Comparison of ENCODE assay signal across 19 cellular contexts in genomic region chr2:70517804-70518203, GRCh38. TPM values are rescaled to one million over a fixed set of nuclear protein-coding genes. Genes with fewer than 3 reads are reported as not detected.
A peak's percentile ranks its signal among the peaks of the same experiment; 100 is the strongest.
DNase-seq lines count a peak whose midpoint lies in the region; ATAC-seq, FAIRE-seq and TF ChIP-seq lines count a peak whose summit lies in the region.
"Had no signal": no experiment of that assay in that cellular context is flagged by ENCODE, and none has a peak within 500 bp of the region (broad histone marks: within the 10 kb centered on the region; RNA-seq: fewer than 3 reads in every experiment).

No MANE protein-coding gene starts in this region.

- TF ChIP-seq POLR2A in HepG2 (IDR thresholded peaks at IDR 0.05; ENCODE audit: insufficient read depth in 1 of 2, low read depth in 2 of 2, low read length in 2 of 2) (no peak), right lobe of liver (IDR thresholded peaks at IDR 0.05) (no peak), gastrocnemius medialis (IDR thresholded peaks at IDR 0.05) (no peak)

- no peak overlapping the region for H3K9ac ChIP-seq in HepG2 (ENCODE audit: insufficient read depth, low read depth, low read length)

- H3K4me3 ChIP-seq in HepG2 (replicated peaks in 1 of 3; ENCODE audit: insufficient read depth in 1 of 3, low read depth in 2 of 3, low read length in 3 of 3) (no peak overlapping the region), right lobe of liver (no peak overlapping the region), RWPE2 (ENCODE audit: severe bottlenecking) (no peak overlapping the region), gastrocnemius medialis (no peak overlapping the region)

- no peaks in the 10 kb centered on the region; the same call in 1 of the 2 replicates for H4K20me1 ChIP-seq in HepG2 (ENCODE audit: insufficient read depth, low read length)

- no peak for TF ChIP-seq RAD21 in HepG2 (CRISPR knock-in tag; IDR thresholded peaks at IDR 0.05)

- no peak for DNase-seq in HepG2 (ENCODE audit: low spot score)
- DNase-seq in right lobe of liver, result no peak
- DNase-seq in RWPE2 (ENCODE audit: low spot score), result no peak
- DNase-seq in myocyte (ENCODE audit: low read depth), result peak; percentile 13
- no peak for DNase-seq in COR-L47 (lab: John Stamatoyannopoulos, UW)
- DNase-seq in gastrocnemius medialis, result no peak
- DNase-seq: CD4-positive, alpha-beta T cell; DMS153; DMS79 treated with DMSO at 0.1 percent for 48 hours; EL; HCEC 1CT; HFFc6; KBM-7 had no signal

- 59% methylated on average over 7 of the region's 7 CpGs for whole genome bisulfite sequencing in HepG2 (ENCODE audit: low lambda C conversion rate)
- no CpG with 5 or more reads among the region's 7 CpGs for WGBS in right lobe of liver (ENCODE audit: insufficient coverage, low coverage, low lambda C conversion rate, missing lambda C conversion rate)

- in situ Hi-C loops in HepG2 (cut with HindIII; ENCODE audit: extremely low pct_ligation_motif_present, low pct_unique_long_range_greater_than_20kb) (no loop called here), gastrocnemius medialis (cut with MboI; ENCODE audit: low sequenced_read_pairs in 4 of 4) (no loop called here)

- no TSS peak for BruUV-seq in HepG2 (replicated peaks; lab: Mats Ljungman, UMichigan)

- FAIRE-seq in HepG2 (lab: Jason Lieb, UNC), result no peak
- FAIRE-seq: G401.6, GM12891, GM19239 had no signal

- peaks cover 48% of the 10 kb centered on the region for H3K4me1 ChIP-seq in HepG2 (ENCODE audit: insufficient read depth, low read length)
- peaks cover 0 to 11% (median 4%) of the 10 kb centered on the region in 4 donors for H3K4me1 ChIP-seq in right lobe of liver
- H3K4me1 ChIP-seq in RWPE2 (ENCODE audit: insufficient read depth, poor library complexity, severe bottlenecking), result peaks cover 74% of the 10 kb centered on the region
- no peaks in the 10 kb centered on the region for H3K4me1 ChIP-seq in gastrocnemius medialis

- TF ChIP-seq CTCF in HepG2 (CRISPR knock-in tag; IDR thresholded peaks at IDR 0.05) (no peak), right lobe of liver (IDR thresholded peaks at IDR 0.05) (no peak), RWPE2 (IDR thresholded peaks at IDR 0.05; ENCODE audit: poor library complexity, severe bottlenecking) (no peak), gastrocnemius medialis (IDR thresholded peaks at IDR 0.05 in 4 of 5, conservative IDR thresholded peaks at IDR 0.05 in 1 of 5) (no peak)

- peak; percentile 70 for ATAC-seq in HepG2
- ATAC-seq in right lobe of liver, result no peak
- no peak for ATAC-seq in RWPE2 (ENCODE audit: low read depth)
- no peak for ATAC-seq in GM21825 (IDR thresholded peaks at IDR 0.05; ENCODE audit: unreplicated experiment)
- ATAC-seq in gastrocnemius medialis, result no peak

- no peak overlapping the region for H3K4me2 ChIP-seq in HepG2 (ENCODE audit: low read depth, low read length)

- no peak for TF ChIP-seq EP300 in HepG2 (IDR thresholded peaks at IDR 0.05; ENCODE audit: low read depth in 2 of 2, low read length in 2 of 2)
- TF ChIP-seq EP300 in HepG2 (CRISPR knock-in tag; IDR thresholded peaks at IDR 0.05; ENCODE audit: borderline replicate concordance), result no peak

- CTCF ChIA-PET in HepG2 (lab: Yijun Ruan, JAX; ENCODE audit: low intra/inter-chr PET ratio, low total read pairs), result no interaction called here

- H3K27ac ChIP-seq in HepG2 (ENCODE audit: extremely low read length, insufficient read depth, low read length) (no peak overlapping the region), right lobe of liver (no peak overlapping the region), RWPE2 (ENCODE audit: poor library complexity, severe bottlenecking) (peak overlapping the region; percentile 97), gastrocnemius medialis (no peak overlapping the region)
- H3K27ac ChIP-seq: 22Rv1, HL-60 had no signal

- no peaks in the 10 kb centered on the region; a peak in 1 of 5 replicates for H3K36me3 ChIP-seq in HepG2 (replicated peaks in 1 of 2; ENCODE audit: control insufficient read depth in 1 of 2, insufficient read depth in 2 of 2, low read length in 2 of 2)
- H3K36me3 ChIP-seq in right lobe of liver, result no peaks in the 10 kb centered on the region
- peaks cover 38% of the 10 kb centered on the region for H3K36me3 ChIP-seq in RWPE2 (ENCODE audit: low read depth)
- H3K36me3 ChIP-seq in gastrocnemius medialis, result no peaks in the 10 kb centered on the region

- H3K79me2 ChIP-seq in HepG2 (ENCODE audit: insufficient read depth, low read length), result peaks cover 6% of the 10 kb centered on the region

- intact Hi-C loops in HepG2 (cut with micrococcal nuclease; ENCODE audit: unreplicated experiment) (no loop called here), right lobe of liver (cut with DNase I) (no loop called here), gastrocnemius medialis (cut with DNase I; ENCODE audit: low total_unique reads) (no loop called here)

- POLR2A ChIA-PET in HepG2 (lab: Yijun Ruan, JAX), result interaction anchor here (1.2 kb wide), 1 partner anchor 40 kb away, joined by 5 read pairs; no protein-coding TSS in a partner anchor

- no peaks in the 10 kb centered on the region for H3K9me3 ChIP-seq in HepG2 (ENCODE audit: low read length)
- no peaks in the 10 kb centered on the region for H3K9me3 ChIP-seq in right lobe of liver
- no peaks in the 10 kb centered on the region for H3K9me3 ChIP-seq in RWPE2 (ENCODE audit: severe bottlenecking)
- H3K9me3 ChIP-seq in gastrocnemius medialis, result no peaks in the 10 kb centered on the region

- no peak overlapping the region for H2AFZ ChIP-seq in HepG2 (ENCODE audit: low read length)

- H3K27me3 ChIP-seq in HepG2 (ENCODE audit: control insufficient read depth in 1 of 2, insufficient read depth in 2 of 2, low read length in 2 of 2), result no peaks in the 10 kb centered on the region
- no peaks in the 10 kb centered on the region for H3K27me3 ChIP-seq in right lobe of liver
- no peaks in the 10 kb centered on the region for H3K27me3 ChIP-seq in RWPE2 (ENCODE audit: insufficient read depth, poor library complexity, severe bottlenecking)
- no peaks in the 10 kb centered on the region for H3K27me3 ChIP-seq in gastrocnemius medialis

TF ChIP-seq in HepG2, 621 proteins besides CTCF, POLR2A, EP300 and RAD21 (continues in another document):
- TF ChIP-seq ZNF776 (CRISPR knock-in tag; IDR thresholded peaks at IDR 0.05), result no peak
- TF ChIP-seq ZSCAN20 (CRISPR knock-in tag; IDR thresholded peaks at IDR 0.05; ENCODE audit: borderline replicate concordance), result no peak
- TF ChIP-seq ZNF772 (CRISPR knock-in tag; IDR thresholded peaks at IDR 0.05), result 0 out of 2 replicates have a peak, but pooled peaks have one; percentile 52
- no peak for TF ChIP-seq RFXAP (CRISPR knock-in tag; IDR thresholded peaks at IDR 0.05; ENCODE audit: borderline replicate concordance)
- peak; percentile 60 for TF ChIP-seq RARA (CRISPR knock-in tag; IDR thresholded peaks at IDR 0.05)
- peak; percentile 60; the same call in 1 of the 2 replicates for TF ChIP-seq MYC (CRISPR knock-in tag; IDR thresholded peaks at IDR 0.05; ENCODE audit: borderline replicate concordance)
- no peak for TF ChIP-seq ZNF749 (CRISPR knock-in tag; IDR thresholded peaks at IDR 0.05; ENCODE audit: borderline replicate concordance)
- TF ChIP-seq, protein P1, sequence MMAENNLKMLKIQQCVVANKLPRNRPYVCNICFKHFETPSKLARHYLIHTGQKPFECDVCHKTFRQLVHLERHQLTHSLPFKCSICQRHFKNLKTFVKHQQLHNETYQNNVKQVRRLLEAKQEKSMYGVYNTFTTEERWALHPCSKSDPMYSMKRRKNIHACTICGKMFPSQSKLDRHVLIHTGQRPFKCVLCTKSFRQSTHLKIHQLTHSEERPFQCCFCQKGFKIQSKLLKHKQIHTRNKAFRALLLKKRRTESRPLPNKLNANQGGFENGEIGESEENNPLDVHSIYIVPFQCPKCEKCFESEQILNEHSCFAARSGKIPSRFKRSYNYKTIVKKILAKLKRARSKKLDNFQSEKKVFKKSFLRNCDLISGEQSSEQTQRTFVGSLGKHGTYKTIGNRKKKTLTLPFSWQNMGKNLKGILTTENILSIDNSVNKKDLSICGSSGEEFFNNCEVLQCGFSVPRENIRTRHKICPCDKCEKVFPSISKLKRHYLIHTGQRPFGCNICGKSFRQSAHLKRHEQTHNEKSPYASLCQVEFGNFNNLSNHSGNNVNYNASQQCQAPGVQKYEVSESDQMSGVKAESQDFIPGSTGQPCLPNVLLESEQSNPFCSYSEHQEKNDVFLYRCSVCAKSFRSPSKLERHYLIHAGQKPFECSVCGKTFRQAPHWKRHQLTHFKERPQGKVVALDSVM (CRISPR knock-in tag; IDR thresholded peaks at IDR 0.05), result no peak
- no peak for TF ChIP-seq RNF2 (conservative IDR thresholded peaks at IDR 0.05; ENCODE audit: low read depth)

RNA-seq across cellular contexts. Expression of gene TGFA, which starts 35.8 kb away (rescaled TPM):
- 12.5 and 15.3 TPM in 2 replicates for total RNA-seq in HepG2 (2016; rRNA removed; fragmentation: Illumina TruSeq; extraction: Trizol)
- 1.3 and 1.5 TPM in 2 replicates for total RNA-seq in HepG2 (2016; cell fraction: cytosol; rRNA removed; fragmentation: Illumina TruSeq; extraction: Trizol; ENCODE audit: low read depth)
- total RNA-seq in HepG2 (2016; cell fraction: insoluble cytoplasmic fraction; rRNA removed; fragmentation: Illumina TruSeq; extraction: Trizol), result 11.9 and 15.9 TPM in 2 replicates
- total RNA-seq in HepG2 (2016; cell fraction: membrane; rRNA removed; fragmentation: Illumina TruSeq; extraction: Trizol), result 7.3 and 8.5 TPM in 2 replicates
- 17.0 and 19.4 TPM in 2 replicates for total RNA-seq in HepG2 (2016; cell fraction: nucleus; rRNA removed; fragmentation: Illumina TruSeq; extraction: Trizol)
- polyA plus RNA-seq in HepG2 (2011; rRNA removed), result 6.7 and 7.8 TPM in 2 replicates
- polyA plus RNA-seq in HepG2 (2011; cell fraction: cytosol; rRNA removed), result 7.9 and 10.8 TPM in 2 replicates
- 9.1 and 10.7 TPM in 2 replicates for polyA plus RNA-seq in HepG2 (2011; cell fraction: nucleus; rRNA removed)
- polyA plus RNA-seq in HepG2 (2012), result 12.3 and 20.7 TPM in 2 replicates
- polyA plus RNA-seq in HepG2 (2016; cell fraction: cytosol; fragmentation: Illumina TruSeq; extraction: Trizol; ENCODE audit: low read depth), result 1.3 and 1.4 TPM in 2 replicates
- 9.8 and 11.3 TPM in 2 replicates for polyA plus RNA-seq in HepG2 (2016; cell fraction: insoluble cytoplasmic fraction; fragmentation: Illumina TruSeq; extraction: Trizol; ENCODE audit: low read depth)
- 4.6 and 4.7 TPM in 2 replicates for polyA plus RNA-seq in HepG2 (2016; cell fraction: membrane; fragmentation: Illumina TruSeq; extraction: Trizol; ENCODE audit: low read depth)
- polyA plus RNA-seq in HepG2 (2016; cell fraction: nucleus; fragmentation: Illumina TruSeq; extraction: Trizol; ENCODE audit: insufficient read depth, low read depth), result 19.9 and 20.7 TPM in 2 replicates
- polyA minus RNA-seq in HepG2 (2011; rRNA and poly(A)+ RNA removed; ENCODE audit: low replicate concordance), result 9.7 and 45.0 TPM in 2 replicates
- 14.3 and 16.0 TPM in 2 replicates for polyA minus RNA-seq in HepG2 (2011; cell fraction: cytosol; rRNA and poly(A)+ RNA removed)
- 11.7 and 14.8 TPM in 2 replicates for polyA minus RNA-seq in HepG2 (2011; cell fraction: nucleus; rRNA and poly(A)+ RNA removed)
- total RNA-seq in right lobe of liver, result 1 to 10 TPM; 2.1 to 5.1 (median 4.4) TPM
- total RNA-seq in myocyte, result 0.19 and 0.21 TPM in 2 replicates
- polyA plus RNA-seq in myocyte (2012), result 0.05 TPM
- total RNA-seq in gastrocnemius medialis, result under 1 TPM in 3 of 4 donors, not detected in 1; 0.05 to 0.26 (median 0.18) TPM
